Comparison of ENCODE assay signal across 22 cellular contexts in the genomic region with DNA sequence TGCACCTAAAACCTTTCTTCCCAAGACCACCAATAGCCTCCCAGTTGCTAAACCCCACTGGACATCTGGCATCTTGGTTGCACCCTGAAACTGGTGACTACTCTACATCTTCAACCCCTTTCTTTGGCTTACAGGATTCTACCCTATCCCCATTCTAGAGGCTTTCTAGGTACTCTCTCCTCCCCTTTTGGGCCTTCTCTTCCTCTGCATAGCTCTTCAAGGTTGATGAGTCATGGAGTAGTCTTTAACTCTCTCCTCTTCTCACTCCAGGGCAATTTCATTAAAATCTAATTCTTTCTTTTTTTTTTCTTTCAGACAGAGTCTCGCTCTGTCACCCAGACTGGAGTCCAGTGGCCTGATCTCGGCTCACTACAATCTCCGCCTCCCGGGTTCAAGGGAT. TPM values are rescaled to one million over a fixed set of nuclear protein-coding genes. Genes with fewer than 3 reads are reported as not detected.
"Had no signal": no experiment of that assay in that cellular context is flagged by ENCODE, and none has a peak within 500 bp of the region (broad histone marks: within the 10 kb centered on the region; RNA-seq: fewer than 3 reads in every experiment).

No MANE protein-coding gene starts in this region.

- H3K36me3 Mint-ChIP-seq: activated naive CD4-positive, alpha-beta T cell treated with anti-CD3 and anti-CD28 coated beads, Interleukin-2, amount 50 U/mL, for 72 hours had no signal

- H3K9me3 Mint-ChIP-seq: activated naive CD4-positive, alpha-beta T cell treated with anti-CD3 and anti-CD28 coated beads, Interleukin-2, amount 50 U/mL, for 72 hours; activated T-cell treated with anti-CD3 and anti-CD28 coated beads, Interleukin-2, amount 50 U/mL, for 24 hours; mesothelial cell of epicardium; stimulated activated naive CD8-positive, alpha-beta T cell treated with anti-CD3 and anti-CD28 coated beads, Interleukin-15, amount 100 ng/mL, for 72 hours; T-helper 2 cell treated with Interferon-gamma antibody and Interleukin-4, amounts not matched to agents 5 μg/mL and 100 μg/mL, for 36 hours had no signal

- H3K27me3 Mint-ChIP-seq: activated CD8-positive, alpha-beta memory T cell treated with anti-CD3 and anti-CD28 coated beads, Interleukin-2, amount 10 ng/mL, durations not matched to agents 7 days and 5 days; stimulated activated naive CD8-positive, alpha-beta T cell treated with anti-CD3 and anti-CD28 coated beads, Interleukin-15, amount 100 ng/mL, for 72 hours had no signal

- DNase-seq: activated CD4-positive, alpha-beta T cell treated with anti-CD3 and anti-CD28 coated beads, Interleukin-2, amount 50 U/mL, for 4 hours; activated CD8-positive, alpha-beta memory T cell treated with anti-CD3 and anti-CD28 coated beads, Interleukin-2, amount 10 ng/mL, durations not matched to agents 7 days and 5 days; activated effector memory CD4-positive, alpha-beta T cell treated with anti-CD3 and anti-CD28 coated beads, Interleukin-2, amount 50 U/mL, for 16 hours; activated T-cell treated with anti-CD3 and anti-CD28 coated beads, Interleukin-2, amount 50 U/mL, for 24 hours; amygdala; brain microvascular endothelial cell; dermis blood vessel endothelial cell; head of caudate nucleus; stimulated activated CD4-positive, alpha-beta T cell treated with anti-CD3 and anti-CD28 coated beads, Interleukin-15, amount 100 ng/mL, for 24 hours; stimulated activated CD4-positive, alpha-beta T cell treated with anti-CD3 and anti-CD28 coated beads, Interleukin-4, amount 100 ng/mL, for 4 hours; stimulated activated naive CD8-positive, alpha-beta T cell treated with anti-CD3 and anti-CD28 coated beads, Interleukin-15, amount 100 ng/mL, for 72 hours; uterus had no signal

- H3K36me3 ChIP-seq: brain microvascular endothelial cell, thoracic aorta, uterus had no signal

- H3K4me1 ChIP-seq: parathyroid adenoma, uterus had no signal

- H3K27ac Mint-ChIP-seq: activated CD8-positive, alpha-beta memory T cell treated with anti-CD3 and anti-CD28 coated beads, Interleukin-2, amount 10 ng/mL, durations not matched to agents 7 days and 5 days; activated naive CD4-positive, alpha-beta T cell treated with anti-CD3 and anti-CD28 coated beads, Interleukin-2, amount 50 U/mL, for 72 hours; activated T-cell treated with anti-CD3 and anti-CD28 coated beads, Interleukin-2, amount 50 U/mL, for 24 hours; T-helper 2 cell treated with Interferon-gamma antibody and Interleukin-4, amounts not matched to agents 5 μg/mL and 100 μg/mL, for 36 hours had no signal

- H3K4me3 ChIP-seq: thoracic aorta, uterus had no signal

- H3K4me3 Mint-ChIP-seq: activated CD8-positive, alpha-beta memory T cell treated with anti-CD3 and anti-CD28 coated beads, Interleukin-2, amount 10 ng/mL, durations not matched to agents 7 days and 5 days; activated T-cell treated with anti-CD3 and anti-CD28 coated beads, Interleukin-2, amount 50 U/mL, for 24 hours; mesothelial cell of epicardium; stimulated activated naive CD8-positive, alpha-beta T cell treated with anti-CD3 and anti-CD28 coated beads, Interleukin-15, amount 100 ng/mL, for 72 hours; T-helper 2 cell treated with Interferon-gamma antibody and Interleukin-4, amounts not matched to agents 5 μg/mL and 100 μg/mL, for 36 hours had no signal

- H3K9me3 ChIP-seq: thoracic aorta, uterus had no signal

- ATAC-seq: activated CD4-positive, CD25-positive, alpha-beta regulatory T cell treated with anti-CD3 and anti-CD28 coated beads, Interleukin-2, amount 50 U/mL, for 24 hours; activated CD8-positive, alpha-beta memory T cell treated with anti-CD3 and anti-CD28 coated beads, Interleukin-2, amount 10 ng/mL, durations not matched to agents 7 days and 5 days; activated naive CD4-positive, alpha-beta T cell treated with anti-CD3 and anti-CD28 coated beads, Interleukin-2, amount 50 U/mL, for 72 hours; esophagus mucosa; stimulated activated naive CD8-positive, alpha-beta T cell treated with anti-CD3 and anti-CD28 coated beads, Interleukin-15, amount 100 ng/mL, for 72 hours had no signal

- H3K27ac ChIP-seq: parathyroid adenoma had no signal

- H3K27me3 ChIP-seq: brain microvascular endothelial cell, uterus had no signal

RNA-seq across cellular contexts. Expression of a gene that starts 16.9 kb away (rescaled TPM):
- total RNA-seq: dermis blood vessel endothelial cell, esophagus mucosa, fibroblast of villous mesenchyme, myocyte, renal cortical epithelial cell, thoracic aorta had no signal
